ENCODE assay signal across 8 cellular contexts in the genomic region with DNA sequence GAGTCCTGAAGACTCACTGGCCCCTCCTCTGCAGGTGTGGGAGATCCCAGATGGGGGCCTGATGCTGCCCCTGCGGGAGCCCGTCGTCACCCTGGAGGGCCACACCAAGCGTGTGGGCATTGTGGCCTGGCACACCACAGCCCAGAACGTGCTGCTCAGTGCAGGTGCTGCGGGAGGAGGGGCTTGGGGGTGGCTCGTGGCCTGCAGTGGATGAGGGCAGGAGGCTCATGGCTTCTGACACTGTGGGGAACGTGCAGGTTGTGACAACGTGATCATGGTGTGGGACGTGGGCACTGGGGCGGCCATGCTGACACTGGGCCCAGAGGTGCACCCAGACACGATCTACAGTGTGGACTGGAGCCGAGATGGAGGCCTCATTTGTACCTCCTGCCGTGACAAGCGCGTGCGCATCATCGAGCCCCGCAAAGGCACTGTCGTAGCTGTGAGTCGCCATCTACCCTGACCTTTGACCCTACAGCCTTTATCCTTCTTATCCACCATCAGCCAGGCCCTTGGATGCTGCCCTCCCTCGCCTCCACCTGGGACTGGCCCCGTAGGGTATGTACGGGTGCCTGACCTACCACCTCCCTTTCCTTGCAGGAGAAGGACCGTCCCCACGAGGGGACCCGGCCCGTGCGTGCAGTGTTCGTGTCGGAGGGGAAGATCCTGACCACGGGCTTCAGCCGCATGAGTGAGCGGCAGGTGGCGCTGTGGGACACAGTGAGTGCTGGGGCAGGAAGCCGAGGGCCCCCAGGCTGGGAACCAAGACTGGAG. TPM values are rescaled to one million over a fixed set of nuclear protein-coding genes. Genes with fewer than 3 reads are reported as not detected.
A peak's percentile ranks its signal among the peaks of the same experiment; 100 is the strongest.
DNase-seq lines count a peak whose midpoint lies in the region; ATAC-seq and TF ChIP-seq lines count a peak whose summit lies in the region.

No MANE protein-coding gene starts in this region.

- H3K4me1 ChIP-seq in lower lobe of right lung: peaks cover 20% of the 10 kb centered on the region

- H3K27ac ChIP-seq in lower lobe of right lung: peak overlapping the region; percentile 78

- peak; percentile 48 for DNase-seq in AG08395 (ENCODE audit: low spot score)
- DNase-seq in HFFc6: peak; percentile 11
- DNase-seq in activated CD4-positive, alpha-beta T cell treated with anti-CD3 and anti-CD28 coated beads for 48 hours: peak; percentile 94
- DNase-seq in chondrocyte (ENCODE audit: low spot score): peak; percentile 92
- DNase-seq in lower lobe of right lung: peak; percentile 88
- DNase-seq in stimulated activated CD8-positive, alpha-beta memory T cell treated with anti-CD3 and anti-CD28 coated beads, Interleukin-15, amount 100 ng/mL, for 4 hours (ENCODE audit: low read depth in 2 of 2): peak; percentile 63 to 74
- DNase-seq in NCI-H748 treated with DMSO at 0.1 percent for 48 hours (lab: John Stamatoyannopoulos, UW): no peak

- intact Hi-C loops in lower lobe of right lung (cut with DNase I): no loop called here

- peak; percentile 35 to 37 for ATAC-seq in lower lobe of right lung
- ATAC-seq in GM21367 (IDR thresholded peaks at IDR 0.05; ENCODE audit: unreplicated experiment): no peak

- H3K36me3 Mint-ChIP-seq in HFFc6 (ENCODE audit: low read depth): no peaks in the 10 kb centered on the region
- no peaks in the 10 kb centered on the region for H3K36me3 Mint-ChIP-seq in chondrocyte (ENCODE audit: low read depth)

- H3K27me3 ChIP-seq in lower lobe of right lung (ENCODE audit: low read depth): no peaks in the 10 kb centered on the region

- H3K4me3 ChIP-seq in lower lobe of right lung: peak overlapping the region; percentile 69

- H3K4me1 Mint-ChIP-seq in HFFc6 (ENCODE audit: low read depth) (no peaks in the 10 kb centered on the region), chondrocyte (ENCODE audit: low read depth) (peaks cover 9% of the 10 kb centered on the region)

- TF ChIP-seq CTCF in HFFc6 (IDR thresholded peaks at IDR 0.05) (peak; percentile 79), chondrocyte (IDR thresholded peaks at IDR 0.05) (peak; percentile 70), lower lobe of right lung (IDR thresholded peaks at IDR 0.05) (peak; percentile 77)

- H3K9me3 Mint-ChIP-seq in HFFc6 (no peaks in the 10 kb centered on the region), chondrocyte (ENCODE audit: low read depth) (no peaks in the 10 kb centered on the region)

- H3K9me3 ChIP-seq in lower lobe of right lung: no peaks in the 10 kb centered on the region

- H3K4me3 Mint-ChIP-seq in HFFc6 (no peak overlapping the region), chondrocyte (ENCODE audit: unreplicated experiment) (no peak overlapping the region)

- no peak overlapping the region for H3K27ac Mint-ChIP-seq in HFFc6
- H3K27ac Mint-ChIP-seq in chondrocyte (ENCODE audit: unreplicated experiment): no peak overlapping the region

- H3K36me3 ChIP-seq in lower lobe of right lung: peaks cover 10% of the 10 kb centered on the region

- no peaks in the 10 kb centered on the region; the same call in 1 of the 2 replicates for H3K27me3 Mint-ChIP-seq in HFFc6 (ENCODE audit: insufficient read depth)
- H3K27me3 Mint-ChIP-seq in chondrocyte (ENCODE audit: low read depth): no peaks in the 10 kb centered on the region

RNA-seq across cellular contexts. Expression of gene CORO1A, which starts 3.6 kb away (rescaled TPM):
- 1 to 10 TPM; 2.9 to 4.2 (median 3.7) TPM for total RNA-seq in HFFc6 (2021; fragmentation: NEBNext Ultra II Directional; extraction: Animal tissue kit (Norgen Biotek cat#: 25700))
- total RNA-seq in chondrocyte (2.2 to 3.0 TPM (median 2.9 TPM) in 3 replicates), lower lobe of right lung (76.3 TPM)

RNA-seq across cellular contexts. Expression of gene BOLA2B, which starts 6.5 kb away (rescaled TPM):
- total RNA-seq in HFFc6 (2021; fragmentation: NEBNext Ultra II Directional; extraction: Animal tissue kit (Norgen Biotek cat#: 25700)): 100 to 1,000 TPM; 113 to 142 (median 131) TPM
- total RNA-seq in chondrocyte: 86.5 to 101 TPM (median 97.5 TPM) in 3 replicates
- total RNA-seq in lower lobe of right lung: 51.7 TPM

RNA-seq across cellular contexts. Expression of gene SLX1A, which starts 6.7 kb away (rescaled TPM):
- 10 to 100 TPM; 13.2 to 23.3 (median 20.7) TPM for total RNA-seq in HFFc6 (2021; fragmentation: NEBNext Ultra II Directional; extraction: Animal tissue kit (Norgen Biotek cat#: 25700))
- 16.1 to 44.4 TPM (median 36.9 TPM) in 3 replicates for total RNA-seq in chondrocyte
- 28.6 TPM for total RNA-seq in lower lobe of right lung

RNA-seq across cellular contexts. Expression of gene SULT1A3, which starts 12.1 kb away (rescaled TPM):
- total RNA-seq in HFFc6 (2021; fragmentation: NEBNext Ultra II Directional; extraction: Animal tissue kit (Norgen Biotek cat#: 25700)): 1 to 10 TPM; 3.4 to 8.9 (median 4.1) TPM
- 14.1 to 16.6 TPM (median 14.7 TPM) in 3 replicates for total RNA-seq in chondrocyte
- total RNA-seq in lower lobe of right lung: 23.1 TPM

Comparison
In these comparisons a context has a peak if more than half of its experiments do, and no peak if none do; other contexts are left out.
1. RNA of gene CORO1A, which starts 3.6 kb away (total RNA-seq): 76.3 TPM in lower lobe of right lung (single experiment); 2.9 to 4.2 TPM in HFFc6 and 2.2 to 3.0 TPM in chondrocyte; every median in the first group is over 10 times any median in the second.
2. Peak in every context shown above with its lines, with median percentiles within 50 percentile points of each other: CTCF ChIP-seq.